26 cellular contexts compared by ENCODE assay signal in genomic region chr11:59427068-59427382, GRCh38. TPM values are rescaled to one million over a fixed set of nuclear protein-coding genes. Genes with fewer than 3 reads are reported as not detected.
"Had no signal": no experiment of that assay in that cellular context is flagged by ENCODE, and none has a peak within 500 bp of the region (broad histone marks: within the 10 kb centered on the region; RNA-seq: fewer than 3 reads in every experiment).

No MANE protein-coding gene starts in this region.

- H3K4me2 ChIP-seq: hepatocyte had no signal

- DNase-seq: activated T-cell treated with anti-CD3 and anti-CD28 coated beads, Interleukin-2, amount 50 U/mL, for 1 hour; brain microvascular endothelial cell; central memory CD4-positive, alpha-beta T cell; dermis blood vessel endothelial cell; effector CD8-positive, alpha-beta T cell; left ventricle myocardium superior; pancreas; right lobe of liver; stimulated activated CD4-positive, alpha-beta T cell treated with anti-CD3 and anti-CD28 coated beads, Interleukin-1b, Interleukin-23, amount 100 ng/mL, for 48 hours; stomach; T-helper 9 cell; transverse colon; uterus had no signal

- FAIRE-seq: endothelial cell of umbilical vein, frontal cortex, islet of Langerhans, pancreas had no signal

- H2AFZ ChIP-seq: hepatocyte had no signal

- H3K4me1 Mint-ChIP-seq: activated T-helper 17 cell treated with anti-CD3 and anti-CD28 coated beads, Interleukin-2, amount 50 U/mL, for 72 hours; stimulated activated memory B cell treated with anti-CD40 and anti-IgM and Interleukin-4, amounts not matched to agents 10 μg/mL and 1 μg/mL and 100 μg/mL, for 72 hours had no signal

- H3K4me1 ChIP-seq: ascending aorta, esophagus muscularis mucosa, right lobe of liver, stomach, transverse colon, uterus had no signal

- H3K27ac Mint-ChIP-seq: activated naive CD4-positive, alpha-beta T cell treated with anti-CD3 and anti-CD28 coated beads, Interleukin-2, amount 50 U/mL, for 72 hours; activated T-helper 17 cell treated with anti-CD3 and anti-CD28 coated beads, Interleukin-2, amount 50 U/mL, for 72 hours; natural killer cell treated with Interleukin-12 subunit alpha and Interleukin-12 subunit beta and Interleukin-15 and Interleukin-18, amount 100 ng/mL, for 72 hours; stimulated activated memory B cell treated with anti-CD40 and anti-IgM and Interleukin-4, amounts not matched to agents 10 μg/mL and 1 μg/mL and 100 μg/mL, for 72 hours had no signal

- H3K27ac ChIP-seq: ascending aorta, brain microvascular endothelial cell, esophagus muscularis mucosa, hepatocyte, pancreas, right lobe of liver, skin epidermis, stomach, transverse colon, uterus had no signal

- H3K79me2 ChIP-seq: hepatocyte had no signal

- H3K4me3 Mint-ChIP-seq: activated T-helper 17 cell treated with anti-CD3 and anti-CD28 coated beads, Interleukin-2, amount 50 U/mL, for 72 hours; natural killer cell treated with Interleukin-12 subunit alpha and Interleukin-12 subunit beta and Interleukin-15 and Interleukin-18, amount 100 ng/mL, for 72 hours; stimulated activated memory B cell treated with anti-CD40 and anti-IgM and Interleukin-4, amounts not matched to agents 10 μg/mL and 1 μg/mL and 100 μg/mL, for 72 hours had no signal

- H3K27me3 Mint-ChIP-seq: stimulated activated memory B cell treated with anti-CD40 and anti-IgM and Interleukin-4, amounts not matched to agents 10 μg/mL and 1 μg/mL and 100 μg/mL, for 72 hours had no signal

- H3K27me3 ChIP-seq: ascending aorta, brain microvascular endothelial cell, esophagus muscularis mucosa, hepatocyte, pancreas, right lobe of liver, stomach, uterus had no signal

- H3K36me3 ChIP-seq: ascending aorta, brain microvascular endothelial cell, esophagus muscularis mucosa, pancreas, right lobe of liver, stomach, transverse colon, uterus had no signal

- H3K4me3 ChIP-seq: ascending aorta, esophagus muscularis mucosa, hepatocyte, pancreas, right lobe of liver, skin epidermis, stomach, transverse colon, uterus had no signal

- H3K9me3 Mint-ChIP-seq: activated naive CD4-positive, alpha-beta T cell treated with anti-CD3 and anti-CD28 coated beads, Interleukin-2, amount 50 U/mL, for 72 hours; activated T-helper 17 cell treated with anti-CD3 and anti-CD28 coated beads, Interleukin-2, amount 50 U/mL, for 72 hours; natural killer cell treated with Interleukin-12 subunit alpha and Interleukin-12 subunit beta and Interleukin-15 and Interleukin-18, amount 100 ng/mL, for 72 hours; stimulated activated memory B cell treated with anti-CD40 and anti-IgM and Interleukin-4, amounts not matched to agents 10 μg/mL and 1 μg/mL and 100 μg/mL, for 72 hours had no signal

- H3K36me3 Mint-ChIP-seq: activated naive CD4-positive, alpha-beta T cell treated with anti-CD3 and anti-CD28 coated beads, Interleukin-2, amount 50 U/mL, for 72 hours; natural killer cell treated with Interleukin-12 subunit alpha and Interleukin-12 subunit beta and Interleukin-15 and Interleukin-18, amount 100 ng/mL, for 72 hours; stimulated activated memory B cell treated with anti-CD40 and anti-IgM and Interleukin-4, amounts not matched to agents 10 μg/mL and 1 μg/mL and 100 μg/mL, for 72 hours had no signal

- H3K9me3 ChIP-seq: ascending aorta, esophagus muscularis mucosa, pancreas, right lobe of liver, stomach, transverse colon, uterus had no signal

RNA-seq across cellular contexts. Expression of gene OR5A2, which starts 0.8 kb away (rescaled TPM):
- total RNA-seq: activated naive CD4-positive, alpha-beta T cell treated with anti-CD3 and anti-CD28 coated beads, Interleukin-2, amount 50 U/mL, for 72 hours; activated T-helper 17 cell treated with anti-CD3 and anti-CD28 coated beads, Interleukin-2, amount 50 U/mL, for 72 hours; ascending aorta; dermis blood vessel endothelial cell; endothelial cell of umbilical vein; esophagus muscularis mucosa; frontal cortex; hepatocyte; left ventricle myocardium superior; natural killer cell treated with Interleukin-12 subunit alpha and Interleukin-12 subunit beta and Interleukin-15 and Interleukin-18, amount 100 ng/mL, for 72 hours; pancreas; right lobe of liver; stomach; temporal lobe; transverse colon; uterus had no signal
- polyA plus RNA-seq: endothelial cell of umbilical vein, hepatocyte, stomach had no signal

RNA-seq across cellular contexts. Expression of gene OR5A1, which starts 9.2 kb away (rescaled TPM):
- total RNA-seq: activated naive CD4-positive, alpha-beta T cell treated with anti-CD3 and anti-CD28 coated beads, Interleukin-2, amount 50 U/mL, for 72 hours; activated T-helper 17 cell treated with anti-CD3 and anti-CD28 coated beads, Interleukin-2, amount 50 U/mL, for 72 hours; ascending aorta; dermis blood vessel endothelial cell; endothelial cell of umbilical vein; esophagus muscularis mucosa; frontal cortex; hepatocyte; left ventricle myocardium superior; natural killer cell treated with Interleukin-12 subunit alpha and Interleukin-12 subunit beta and Interleukin-15 and Interleukin-18, amount 100 ng/mL, for 72 hours; pancreas; right lobe of liver; stomach; temporal lobe; transverse colon; uterus had no signal
- polyA plus RNA-seq: adipose tissue, endothelial cell of umbilical vein, hepatocyte, pancreas, stomach had no signal

RNA-seq across cellular contexts. Expression of gene OR4D6, which starts 29.7 kb away (rescaled TPM):
- total RNA-seq: activated naive CD4-positive, alpha-beta T cell treated with anti-CD3 and anti-CD28 coated beads, Interleukin-2, amount 50 U/mL, for 72 hours; activated T-helper 17 cell treated with anti-CD3 and anti-CD28 coated beads, Interleukin-2, amount 50 U/mL, for 72 hours; ascending aorta; dermis blood vessel endothelial cell; endothelial cell of umbilical vein; esophagus muscularis mucosa; frontal cortex; hepatocyte; left ventricle myocardium superior; natural killer cell treated with Interleukin-12 subunit alpha and Interleukin-12 subunit beta and Interleukin-15 and Interleukin-18, amount 100 ng/mL, for 72 hours; pancreas; right lobe of liver; stomach; temporal lobe; transverse colon; uterus had no signal
- polyA plus RNA-seq: adipose tissue, endothelial cell of umbilical vein, hepatocyte, pancreas, stomach had no signal

RNA-seq across cellular contexts. Expression of gene OR4D10, which starts 46.1 kb away (rescaled TPM):
- total RNA-seq: activated naive CD4-positive, alpha-beta T cell treated with anti-CD3 and anti-CD28 coated beads, Interleukin-2, amount 50 U/mL, for 72 hours; activated T-helper 17 cell treated with anti-CD3 and anti-CD28 coated beads, Interleukin-2, amount 50 U/mL, for 72 hours; ascending aorta; dermis blood vessel endothelial cell; endothelial cell of umbilical vein; esophagus muscularis mucosa; frontal cortex; hepatocyte; left ventricle myocardium superior; natural killer cell treated with Interleukin-12 subunit alpha and Interleukin-12 subunit beta and Interleukin-15 and Interleukin-18, amount 100 ng/mL, for 72 hours; pancreas; right lobe of liver; stomach; temporal lobe; transverse colon; uterus had no signal
- polyA plus RNA-seq: adipose tissue, endothelial cell of umbilical vein, hepatocyte, pancreas, stomach had no signal
